Comparison of ENCODE assay signal across 9 cellular contexts in genomic region chr22:31162015-31162765, GRCh38. TPM values are rescaled to one million over a fixed set of nuclear protein-coding genes. Genes with fewer than 3 reads are reported as not detected.
DNase-seq lines count a peak whose midpoint lies in the region; ATAC-seq, FAIRE-seq and TF ChIP-seq lines count a peak whose summit lies in the region.
"Had no signal": no experiment of that assay in that cellular context is flagged by ENCODE, and none has a peak within 500 bp of the region (broad histone marks: within the 10 kb centered on the region; RNA-seq: fewer than 3 reads in every experiment).

No MANE protein-coding gene starts in this region.

- H3K36me3 ChIP-seq in endothelial cell of umbilical vein (ENCODE audit: control insufficient read depth in 2 of 2, extremely low read depth in 1 of 2, insufficient read depth in 2 of 2, low read length in 2 of 2) (peaks cover 2 to 3% of the 10 kb centered on the region in 2 experiments), neural progenitor cell (no peaks in the 10 kb centered on the region)

- no peak overlapping the region for H3K9ac ChIP-seq in endothelial cell of umbilical vein (replicated peaks; ENCODE audit: extremely low read depth, insufficient read depth, low read length)
- no peak overlapping the region for H3K9ac ChIP-seq in neural progenitor cell

- dilution Hi-C loops in endothelial cell of umbilical vein (cut with MboI; ENCODE audit: extremely low pct_ligation_motif_present, low sequenced_read_pairs) = no loop called here

- H3K27ac Mint-ChIP-seq in CD14-positive monocyte (peak overlapping the region in 6 of 7 donors; percentile 6 to 76 (median 33)), neural progenitor cell (no peak overlapping the region)

- H2AFZ ChIP-seq in endothelial cell of umbilical vein (ENCODE audit: low read depth, low read length) (no peak overlapping the region), neural progenitor cell (replicated peaks) (no peak overlapping the region)

- no peak for FAIRE-seq in endothelial cell of umbilical vein (lab: Jason Lieb, UNC)

- no peak overlapping the region for H3K4me3 ChIP-seq in endothelial cell of umbilical vein (replicated peaks in 1 of 3; ENCODE audit: insufficient read depth in 1 of 3, low read depth in 1 of 3, low read length in 3 of 3)
- no peak overlapping the region for H3K4me3 ChIP-seq in neural progenitor cell

- H3K27me3 ChIP-seq in endothelial cell of umbilical vein (ENCODE audit: control insufficient read depth in 2 of 2, insufficient read depth in 2 of 2, low read length in 2 of 2) (no peaks in the 10 kb centered on the region), neural progenitor cell (peaks cover 23% of the 10 kb centered on the region)

- intact Hi-C loops in CD14-positive monocyte (cut with micrococcal nuclease) (loop anchor here (5.0 kb wide), 3 partner anchors 80 to 475 kb away; partner anchors contain the start of genes PIK3IP1 (in 1 of the 2) and SMTN (in 1 of the 2)), endothelial cell of umbilical vein (cut with micrococcal nuclease) (loop anchor here (5.0 kb wide), 1 partner anchor 70 kb away; no protein-coding TSS in a partner anchor)

- POLR2A ChIA-PET in endothelial cell of umbilical vein (lab: Charles Lee) = no interaction called here

- H3K27ac ChIP-seq in endothelial cell of umbilical vein (ENCODE audit: insufficient read depth, low read depth, low read length) = no peak overlapping the region
- H3K27ac ChIP-seq in neural progenitor cell = no peak overlapping the region

- CTCF ChIA-PET in endothelial cell of umbilical vein (lab: Charles Lee) = interaction anchor here (0.8 to 17.9 kb wide), 5 partner anchors 11 to 110 kb away, joined by 5 to 231 read pairs (median 22); partner anchors contain the start of gene SELENOM

- TF ChIP-seq CTCF in CD14-positive monocyte (IDR thresholded peaks at IDR 0.05) (no peak), endothelial cell of umbilical vein (IDR thresholded peaks at IDR 0.05; ENCODE audit: extremely low read depth in 1 of 2, insufficient read depth in 1 of 2, low read depth in 1 of 2, low read length in 2 of 2) (no peak), neural progenitor cell (IDR thresholded peaks at IDR 0.05) (no peak)

- no peak for TF ChIP-seq POLR2A in endothelial cell of umbilical vein (IDR thresholded peaks at IDR 0.05; ENCODE audit: low read depth, low read length)

- peaks cover 0 to 5% (median 0%) of the 10 kb centered on the region in 7 donors for H3K9me3 Mint-ChIP-seq in CD14-positive monocyte
- no peaks in the 10 kb centered on the region for H3K9me3 Mint-ChIP-seq in neural progenitor cell

- H3K4me1 ChIP-seq in endothelial cell of umbilical vein (ENCODE audit: control insufficient read depth, extremely low read depth, insufficient read depth, low read length) (peaks cover 19% of the 10 kb centered on the region), neural progenitor cell (peaks cover 5% of the 10 kb centered on the region)

- H3K27me3 Mint-ChIP-seq in CD14-positive monocyte (ENCODE audit: low read depth in 3 of 3) = peaks cover 2 to 8% (median 6%) of the 10 kb centered on the region in 3 donors
- H3K27me3 Mint-ChIP-seq in neural progenitor cell (ENCODE audit: insufficient read depth, low read depth) = peaks cover 2% of the 10 kb centered on the region

- ATAC-seq in HG02642 (IDR thresholded peaks at IDR 0.05; ENCODE audit: poor library complexity, unreplicated experiment) = no peak
- ATAC-seq: Panc1 had no signal

- no peaks in the 10 kb centered on the region for H3K9me1 ChIP-seq in endothelial cell of umbilical vein (replicated peaks; ENCODE audit: control insufficient read depth, extremely low read depth, insufficient read depth, low read length)

- peaks cover 35% of the 10 kb centered on the region for H3K4me1 Mint-ChIP-seq in CD14-positive monocyte
- H3K4me1 Mint-ChIP-seq in neural progenitor cell = peaks cover 17% of the 10 kb centered on the region

- BruUV-seq in endothelial cell of umbilical vein (replicated peaks; lab: Mats Ljungman, UMichigan) = no TSS peak

- no peaks in the 10 kb centered on the region for H3F3A ChIP-seq in neural progenitor cell (ENCODE audit: low read depth)

- H3K79me2 ChIP-seq in endothelial cell of umbilical vein (ENCODE audit: control insufficient read depth, insufficient read depth, low read length) (peaks cover 41% of the 10 kb centered on the region), neural progenitor cell (ENCODE audit: low read depth) (peaks cover 40% of the 10 kb centered on the region)

- peak overlapping the region; percentile 95 for H3K4me2 ChIP-seq in endothelial cell of umbilical vein (ENCODE audit: insufficient read depth, low read length)
- H3K4me2 ChIP-seq in neural progenitor cell = no peak overlapping the region

- H4K20me1 ChIP-seq in endothelial cell of umbilical vein (replicated peaks; ENCODE audit: control insufficient read depth, extremely low read depth, insufficient read depth, low read length) (no peaks in the 10 kb centered on the region), neural progenitor cell (ENCODE audit: low read depth) (peaks cover 4% of the 10 kb centered on the region)

- DNase-seq in CD14-positive monocyte (ENCODE audit: low spot score) = no peak
- DNase-seq in OCI-M1 (lab: John Stamatoyannopoulos, UW) = peak; percentile 9
- peak; percentile 33 for DNase-seq in endothelial cell of umbilical vein (ENCODE audit: low read depth, low spot score)
- DNase-seq in neural progenitor cell (ENCODE audit: low spot score) = no peak
- no peak for DNase-seq in iPS-NIHi7 (ENCODE audit: extremely low spot score)
- no peak for DNase-seq in GF-D8 (lab: John Stamatoyannopoulos, UW)
- DNase-seq in NCI-H1105 (lab: John Stamatoyannopoulos, UW) = no peak

- no peaks in the 10 kb centered on the region for H3K9me3 ChIP-seq in endothelial cell of umbilical vein (replicated peaks; ENCODE audit: control insufficient read depth, insufficient read depth, low read length)
- H3K9me3 ChIP-seq in neural progenitor cell (ENCODE audit: low read depth) = no peaks in the 10 kb centered on the region

- H3K36me3 Mint-ChIP-seq in CD14-positive monocyte (peaks cover 20 to 31% of the 10 kb centered on the region in 2 donors), neural progenitor cell (peaks cover 5% of the 10 kb centered on the region)

- H3K4me3 Mint-ChIP-seq in CD14-positive monocyte (no peak overlapping the region), neural progenitor cell (peak overlapping the region; percentile 100)

RNA-seq across cellular contexts. Expression of gene RNF185, which starts 2.2 kb away (rescaled TPM):
- 10 to 100 TPM; 26.1 to 26.5 TPM for polyA plus RNA-seq in CD14-positive monocyte
- total RNA-seq in endothelial cell of umbilical vein = 28.5 and 29.7 TPM in 2 replicates
- polyA plus RNA-seq in endothelial cell of umbilical vein = 30.5 and 35.4 TPM in 2 replicates
- 25.3 and 30.1 TPM in 2 replicates for polyA plus RNA-seq in endothelial cell of umbilical vein (2011; cell fraction: cytosol; rRNA removed)
- polyA plus RNA-seq in endothelial cell of umbilical vein (2011; cell fraction: nucleus; rRNA removed) = 33.8 and 35.9 TPM in 2 replicates
- polyA plus RNA-seq in endothelial cell of umbilical vein (2012) = 20.5 and 24.0 TPM in 2 replicates
- 47.5 and 49.4 TPM in 2 replicates for polyA minus RNA-seq in endothelial cell of umbilical vein
- polyA minus RNA-seq in endothelial cell of umbilical vein (2011; cell fraction: cytosol; rRNA and poly(A)+ RNA removed) = 5.9 TPM
- 13.4 and 16.1 TPM in 2 replicates for polyA minus RNA-seq in endothelial cell of umbilical vein (2011; cell fraction: nucleus; rRNA and poly(A)+ RNA removed)
- 23.2 and 31.1 TPM in 2 replicates for total RNA-seq in neural progenitor cell (ENCODE audit: low replicate concordance)

RNA-seq across cellular contexts. Expression of gene PLA2G3, which starts 21.9 kb away (rescaled TPM):
- polyA plus RNA-seq in CD14-positive monocyte = not detected
- 0.75 and 1.0 TPM in 2 replicates for total RNA-seq in endothelial cell of umbilical vein
- 0.84 and 0.91 TPM in 2 replicates for polyA plus RNA-seq in endothelial cell of umbilical vein
- polyA plus RNA-seq in endothelial cell of umbilical vein (2011; cell fraction: cytosol; rRNA removed) = 0.50 and 0.55 TPM in 2 replicates
- polyA plus RNA-seq in endothelial cell of umbilical vein (2011; cell fraction: nucleus; rRNA removed) = 0.43 and 0.49 TPM in 2 replicates
- polyA plus RNA-seq in endothelial cell of umbilical vein (2012) = 0.16 and 0.25 TPM in 2 replicates
- 0.41 and 0.76 TPM in 2 replicates for polyA minus RNA-seq in endothelial cell of umbilical vein
- polyA minus RNA-seq in endothelial cell of umbilical vein (2011; cell fraction: cytosol; rRNA and poly(A)+ RNA removed) = not detected
- polyA minus RNA-seq in endothelial cell of umbilical vein (2011; cell fraction: nucleus; rRNA and poly(A)+ RNA removed) = 0.14 and 0.29 TPM in 2 replicates
- 0.41 and 3.6 TPM in 2 replicates for total RNA-seq in neural progenitor cell (ENCODE audit: low replicate concordance)

RNA-seq across cellular contexts. Expression of gene INPP5J, which starts 39.4 kb away (rescaled TPM):
- not detected for polyA plus RNA-seq in CD14-positive monocyte
- 0.49 and 0.65 TPM in 2 replicates for total RNA-seq in endothelial cell of umbilical vein
- polyA plus RNA-seq in endothelial cell of umbilical vein = 0.43 and 0.59 TPM in 2 replicates
- 0.25 and 0.45 TPM in 2 replicates for polyA plus RNA-seq in endothelial cell of umbilical vein (2011; cell fraction: cytosol; rRNA removed)
- polyA plus RNA-seq in endothelial cell of umbilical vein (2011; cell fraction: nucleus; rRNA removed) = 2.2 and 2.4 TPM in 2 replicates
- polyA plus RNA-seq in endothelial cell of umbilical vein (2012) = 0.32 and 0.44 TPM in 2 replicates
- polyA minus RNA-seq in endothelial cell of umbilical vein = 0.39 and 1.0 TPM in 2 replicates
- polyA minus RNA-seq in endothelial cell of umbilical vein (2011; cell fraction: cytosol; rRNA and poly(A)+ RNA removed) = 5.3 TPM
- 0.53 and 0.58 TPM in 2 replicates for polyA minus RNA-seq in endothelial cell of umbilical vein (2011; cell fraction: nucleus; rRNA and poly(A)+ RNA removed)
- total RNA-seq in neural progenitor cell (ENCODE audit: low replicate concordance) = 1.5 and 3.7 TPM in 2 replicates

RNA-seq across cellular contexts. Expression of gene LIMK2, which starts 49.9 kb away (rescaled TPM):
- 10 to 100 TPM in 1 of 2 donors, 1 to 10 TPM in 1; 5.5 to 10.1 TPM for polyA plus RNA-seq in CD14-positive monocyte
- total RNA-seq in endothelial cell of umbilical vein = 71.7 and 76.7 TPM in 2 replicates
- 19.4 and 23.2 TPM in 2 replicates for polyA plus RNA-seq in endothelial cell of umbilical vein
- 18.1 and 19.6 TPM in 2 replicates for polyA plus RNA-seq in endothelial cell of umbilical vein (2011; cell fraction: cytosol; rRNA removed)
- polyA plus RNA-seq in endothelial cell of umbilical vein (2011; cell fraction: nucleus; rRNA removed) = 86.3 and 93.0 TPM in 2 replicates
- polyA plus RNA-seq in endothelial cell of umbilical vein (2012) = 29.6 and 37.8 TPM in 2 replicates
- polyA minus RNA-seq in endothelial cell of umbilical vein = 46.1 and 47.6 TPM in 2 replicates
- 1.6 TPM for polyA minus RNA-seq in endothelial cell of umbilical vein (2011; cell fraction: cytosol; rRNA and poly(A)+ RNA removed)
- 47.3 and 65.9 TPM in 2 replicates for polyA minus RNA-seq in endothelial cell of umbilical vein (2011; cell fraction: nucleus; rRNA and poly(A)+ RNA removed)
- total RNA-seq in neural progenitor cell (ENCODE audit: low replicate concordance) = 28.1 and 45.8 TPM in 2 replicates

RNA-seq across cellular contexts. Expression of gene SELENOM, which starts 54.8 kb away (rescaled TPM):
- polyA plus RNA-seq in CD14-positive monocyte (1 to 10 TPM; 3.4 to 7.6 TPM), endothelial cell of umbilical vein (87.1 and 132 TPM in 2 replicates)
- total RNA-seq in endothelial cell of umbilical vein (29.6 TPM in 2 replicates), neural progenitor cell (ENCODE audit: low replicate concordance) (7.4 and 13.9 TPM in 2 replicates)
- 35.4 and 66.1 TPM in 2 replicates for polyA plus RNA-seq in endothelial cell of umbilical vein (2011; cell fraction: cytosol; rRNA removed)
- 27.3 and 31.4 TPM in 2 replicates for polyA plus RNA-seq in endothelial cell of umbilical vein (2011; cell fraction: nucleus; rRNA removed)
- 26.4 and 50.3 TPM in 2 replicates for polyA plus RNA-seq in endothelial cell of umbilical vein (2012)
- polyA minus RNA-seq in endothelial cell of umbilical vein = 12.0 and 16.9 TPM in 2 replicates
- polyA minus RNA-seq in endothelial cell of umbilical vein (2011; cell fraction: cytosol; rRNA and poly(A)+ RNA removed) = 1.4 TPM
- polyA minus RNA-seq in endothelial cell of umbilical vein (2011; cell fraction: nucleus; rRNA and poly(A)+ RNA removed) = 9.3 and 15.6 TPM in 2 replicates

Comparison
In these comparisons a context has a peak if more than half of its experiments do, and no peak if none do; other contexts are left out.
1. DNase-seq: peak in OCI-M1 (single experiment) and endothelial cell of umbilical vein (single experiment); none in CD14-positive monocyte (single experiment), neural progenitor cell (single experiment), iPS-NIHi7 (single experiment), GF-D8 (single experiment) and NCI-H1105 (single experiment).